ENCODE assay signal across 8 cellular contexts in genomic region chr12:118059645-118060275, GRCh38. TPM values are rescaled to one million over a fixed set of nuclear protein-coding genes. Genes with fewer than 3 reads are reported as not detected.
DNase-seq lines count a peak whose midpoint lies in the region; ATAC-seq lines count a peak whose summit lies in the region.

No MANE protein-coding gene starts in this region.

- H3K4me1 ChIP-seq in stomach smooth muscle (ENCODE audit: control insufficient read depth, insufficient read depth, low read length), result peaks cover 20% of the 10 kb centered on the region

- H3K27me3 Mint-ChIP-seq in activated T-cell treated with anti-CD3 and anti-CD28 coated beads, Interleukin-2, amount 50 U/mL, for 72 hours (ENCODE audit: low read depth), result no peaks in the 10 kb centered on the region
- H3K27me3 Mint-ChIP-seq in activated T-helper 17 cell treated with anti-CD3 and anti-CD28 coated beads, Interleukin-2, amount 50 U/mL, for 72 hours, result no peaks in the 10 kb centered on the region

- H3K4me3 ChIP-seq in iPS-18c (ENCODE audit: insufficient read depth, low read depth, low read length), result peak overlapping the region; percentile 68
- H3K4me3 ChIP-seq in stomach smooth muscle (ENCODE audit: low read length in 2 of 2), result peak overlapping the region; percentile 88 to 93

- H3K27ac Mint-ChIP-seq in activated T-cell treated with anti-CD3 and anti-CD28 coated beads, Interleukin-2, amount 50 U/mL, for 72 hours, result peak overlapping the region; percentile 94
- peak overlapping the region; percentile 91 for H3K27ac Mint-ChIP-seq in activated T-helper 17 cell treated with anti-CD3 and anti-CD28 coated beads, Interleukin-2, amount 50 U/mL, for 72 hours

- H3K9ac ChIP-seq in stomach smooth muscle (ENCODE audit: low read length in 2 of 2), result peak overlapping the region; percentile 91 to 94

- H3K9me3 ChIP-seq in iPS-18c (ENCODE audit: control insufficient read depth, insufficient read depth, low read length) (no peaks in the 10 kb centered on the region), stomach smooth muscle (ENCODE audit: control insufficient read depth in 2 of 2, low read length in 2 of 2) (no peaks in the 10 kb centered on the region)

- H3K36me3 Mint-ChIP-seq in activated T-cell treated with anti-CD3 and anti-CD28 coated beads, Interleukin-2, amount 50 U/mL, for 72 hours (ENCODE audit: insufficient read depth in 2 of 2), result peaks cover 8 to 12% of the 10 kb centered on the region in 2 donors
- peaks cover 44% of the 10 kb centered on the region for H3K36me3 Mint-ChIP-seq in activated T-helper 17 cell treated with anti-CD3 and anti-CD28 coated beads, Interleukin-2, amount 50 U/mL, for 72 hours (ENCODE audit: low read depth)

- peak overlapping the region; percentile 88 for H3K27ac ChIP-seq in stomach smooth muscle (ENCODE audit: low read length)

- no peak for ATAC-seq in activated T-cell treated with anti-CD3 and anti-CD28 coated beads, Interleukin-2, amount 50 U/mL, for 72 hours (replicated peaks in 1 of 2)
- ATAC-seq in activated T-helper 17 cell treated with anti-CD3 and anti-CD28 coated beads, Interleukin-2, amount 50 U/mL, for 72 hours (replicated peaks), result peak; percentile 6
- no peak for ATAC-seq in HG02840 (IDR thresholded peaks at IDR 0.05; ENCODE audit: low FRiP score, unreplicated experiment)
- ATAC-seq in HG03095 (IDR thresholded peaks at IDR 0.05; ENCODE audit: unreplicated experiment), result no peak

- H3K9me3 Mint-ChIP-seq in activated T-cell treated with anti-CD3 and anti-CD28 coated beads, Interleukin-2, amount 50 U/mL, for 72 hours, result no peaks in the 10 kb centered on the region
- no peaks in the 10 kb centered on the region for H3K9me3 Mint-ChIP-seq in activated T-helper 17 cell treated with anti-CD3 and anti-CD28 coated beads, Interleukin-2, amount 50 U/mL, for 72 hours

- peak overlapping the region; percentile 83 to 87 for H3K4me3 Mint-ChIP-seq in activated T-cell treated with anti-CD3 and anti-CD28 coated beads, Interleukin-2, amount 50 U/mL, for 72 hours
- peak overlapping the region; percentile 91 for H3K4me3 Mint-ChIP-seq in activated T-helper 17 cell treated with anti-CD3 and anti-CD28 coated beads, Interleukin-2, amount 50 U/mL, for 72 hours

- H3K36me3 ChIP-seq in stomach smooth muscle (ENCODE audit: control insufficient read depth in 2 of 2, insufficient read depth in 2 of 2, low read length in 2 of 2), result no peaks in the 10 kb centered on the region

- H3K27me3 ChIP-seq in stomach smooth muscle (ENCODE audit: control insufficient read depth in 1 of 2, insufficient read depth in 2 of 2, low read length in 2 of 2), result no peaks in the 10 kb centered on the region

- peaks cover 51% of the 10 kb centered on the region for H3K4me1 Mint-ChIP-seq in activated T-cell treated with anti-CD3 and anti-CD28 coated beads, Interleukin-2, amount 50 U/mL, for 72 hours (ENCODE audit: low read depth)
- H3K4me1 Mint-ChIP-seq in activated T-helper 17 cell treated with anti-CD3 and anti-CD28 coated beads, Interleukin-2, amount 50 U/mL, for 72 hours, result peaks cover 28% of the 10 kb centered on the region

- no peak for DNase-seq in activated T-cell treated with anti-CD3 and anti-CD28 coated beads, Interleukin-2, amount 50 U/mL, for 72 hours
- no peak for DNase-seq in activated T-cell treated with anti-CD3 and anti-CD28 coated beads, Interleukin-2, amount 50 U/mL, for 1 hour
- DNase-seq in GM19240 (ENCODE audit: insufficient read length, low spot score), result no peak

RNA-seq across cellular contexts. Expression of gene WSB2, which starts 1.2 kb away (rescaled TPM):
- total RNA-seq in activated T-cell treated with anti-CD3 and anti-CD28 coated beads, Interleukin-2, amount 50 U/mL, for 72 hours, result 10 to 100 TPM; 41.6 to 69.7 TPM
- total RNA-seq in activated T-helper 17 cell treated with anti-CD3 and anti-CD28 coated beads, Interleukin-2, amount 50 U/mL, for 72 hours, result 10 to 100 TPM; 59.5 to 76.7 TPM

RNA-seq across cellular contexts. Expression of gene RFC5, which starts 43.3 kb away (rescaled TPM):
- 10 to 100 TPM; 43.3 to 56.6 TPM for total RNA-seq in activated T-cell treated with anti-CD3 and anti-CD28 coated beads, Interleukin-2, amount 50 U/mL, for 72 hours
- total RNA-seq in activated T-helper 17 cell treated with anti-CD3 and anti-CD28 coated beads, Interleukin-2, amount 50 U/mL, for 72 hours, result 10 to 100 TPM; 53.7 to 64.4 TPM

RNA-seq across cellular contexts. Expression of gene VSIG10, which starts 44.1 kb away (rescaled TPM):
- 1 to 10 TPM; 3.1 to 4.5 TPM for total RNA-seq in activated T-cell treated with anti-CD3 and anti-CD28 coated beads, Interleukin-2, amount 50 U/mL, for 72 hours
- 1 to 10 TPM; 5.9 to 9.6 TPM for total RNA-seq in activated T-helper 17 cell treated with anti-CD3 and anti-CD28 coated beads, Interleukin-2, amount 50 U/mL, for 72 hours
